Comparison of ENCODE assay signal across 8 cellular contexts in genomic region chr13:76992548-76993001, GRCh38. TPM values are rescaled to one million over a fixed set of nuclear protein-coding genes. Genes with fewer than 3 reads are reported as not detected.
DNase-seq lines count a peak whose midpoint lies in the region; ATAC-seq and TF ChIP-seq lines count a peak whose summit lies in the region.

No MANE protein-coding gene starts in this region.

- DNase-seq in NCI-H146 (lab: John Stamatoyannopoulos, UW), result peak; percentile 53
- DNase-seq in NCI-H146 treated with DMSO at 0.1 percent for 48 hours (lab: John Stamatoyannopoulos, UW; ENCODE audit: unreplicated experiment), result no peak
- DNase-seq in LNCaP clone FGC (ENCODE audit: low read depth), result no peak
- peak; percentile 37 for DNase-seq in activated naive CD4-positive, alpha-beta T cell treated with anti-CD3 and anti-CD28 coated beads, Interleukin-2, amount 10 ng/mL, durations not matched to agents 7 days and 5 days
- DNase-seq in left cardiac atrium, result no peak
- no peak for DNase-seq in NCI-H510A (lab: John Stamatoyannopoulos, UW)
- no peak for DNase-seq in NCI-H2081 (lab: John Stamatoyannopoulos, UW)

- peaks cover 21% of the 10 kb centered on the region for H3K36me3 Mint-ChIP-seq in activated naive CD4-positive, alpha-beta T cell treated with anti-CD3 and anti-CD28 coated beads, Interleukin-2, amount 10 ng/mL, durations not matched to agents 7 days and 5 days

- peak; percentile 4 to 5 for ATAC-seq in left cardiac atrium

- intact Hi-C loops in left cardiac atrium (cut with DNase I), result no loop called here

- peak overlapping the region; percentile 28 for H3K9ac ChIP-seq in parathyroid adenoma

- H3K27me3 Mint-ChIP-seq in activated naive CD4-positive, alpha-beta T cell treated with anti-CD3 and anti-CD28 coated beads, Interleukin-2, amount 10 ng/mL, durations not matched to agents 7 days and 5 days, result no peaks in the 10 kb centered on the region

- peak overlapping the region; percentile 85 for H3K4me2 ChIP-seq in parathyroid adenoma (ENCODE audit: low read length)

- H3K79me2 ChIP-seq in parathyroid adenoma, result no peaks in the 10 kb centered on the region

- H2AFZ ChIP-seq in parathyroid adenoma, result peak overlapping the region; percentile 87

- CTCF ChIA-PET in activated naive CD4-positive, alpha-beta T cell treated with anti-CD3 and anti-CD28 coated beads, Interleukin-2, amount 10 ng/mL, durations not matched to agents 7 days and 5 days (lab: Charles Lee), result interaction anchor here (0.8 to 1.7 kb wide), 6 partner anchors 9 to 486 kb away, joined by 3 to 9 read pairs (median 4); no protein-coding TSS in a partner anchor

- H3K36me3 ChIP-seq in parathyroid adenoma (ENCODE audit: control insufficient read depth, insufficient read depth, low read length), result no peaks in the 10 kb centered on the region

- peak overlapping the region; percentile 86 for H3K27ac ChIP-seq in parathyroid adenoma

- H3K4me3 ChIP-seq in LNCaP clone FGC (ENCODE audit: low read depth, low read length), result peak overlapping the region; percentile 68
- peak overlapping the region; percentile 80 for H3K4me3 ChIP-seq in parathyroid adenoma (ENCODE audit: low read depth, low read length)

- peak overlapping the region; percentile 98 for H3K27ac Mint-ChIP-seq in activated naive CD4-positive, alpha-beta T cell treated with anti-CD3 and anti-CD28 coated beads, Interleukin-2, amount 10 ng/mL, durations not matched to agents 7 days and 5 days

- H3K4me3 Mint-ChIP-seq in activated naive CD4-positive, alpha-beta T cell treated with anti-CD3 and anti-CD28 coated beads, Interleukin-2, amount 10 ng/mL, durations not matched to agents 7 days and 5 days, result peak overlapping the region; percentile 97

- no peaks in the 10 kb centered on the region for H3K27me3 ChIP-seq in parathyroid adenoma (ENCODE audit: control insufficient read depth, insufficient read depth, low read length)

- no peak for TF ChIP-seq CTCF in LNCaP clone FGC (IDR thresholded peaks at IDR 0.05; ENCODE audit: control insufficient read depth, extremely low read depth, insufficient read depth)
- no peak for TF ChIP-seq CTCF in parathyroid adenoma (IDR thresholded peaks at IDR 0.05)

- no peaks in the 10 kb centered on the region for H3K9me3 Mint-ChIP-seq in activated naive CD4-positive, alpha-beta T cell treated with anti-CD3 and anti-CD28 coated beads, Interleukin-2, amount 10 ng/mL, durations not matched to agents 7 days and 5 days

- H3K4me1 ChIP-seq in parathyroid adenoma, result no peaks in the 10 kb centered on the region

- H3K9me3 ChIP-seq in parathyroid adenoma (ENCODE audit: control insufficient read depth, low read length), result no peaks in the 10 kb centered on the region

- H3K4me1 Mint-ChIP-seq in activated naive CD4-positive, alpha-beta T cell treated with anti-CD3 and anti-CD28 coated beads, Interleukin-2, amount 10 ng/mL, durations not matched to agents 7 days and 5 days, result peaks cover 32% of the 10 kb centered on the region

RNA-seq across cellular contexts. Expression of gene CLN5, which starts 0.7 kb away (rescaled TPM):
- total RNA-seq in left cardiac atrium, result 10 to 100 TPM; 21.0 to 22.0 TPM

RNA-seq across cellular contexts. Expression of gene FBXL3, which starts 34.4 kb away (rescaled TPM):
- 10 to 100 TPM; 33.2 to 33.3 TPM for total RNA-seq in left cardiac atrium

RNA-seq across cellular contexts. Expression of gene ACOD1, which starts 44.3 kb away (rescaled TPM):
- not detected for total RNA-seq in left cardiac atrium

Comparison
In these comparisons a context has a peak if more than half of its experiments do, and no peak if none do; other contexts are left out.
1. DNase-seq: peak in NCI-H146 (single experiment) and activated naive CD4-positive, alpha-beta T cell treated with anti-CD3 and anti-CD28 coated beads, Interleukin-2, amount 10 ng/mL, durations not matched to agents 7 days and 5 days (single experiment); none in NCI-H146 treated with DMSO at 0.1 percent for 48 hours (single experiment), LNCaP clone FGC (single experiment), left cardiac atrium (single experiment), NCI-H510A (single experiment) and NCI-H2081 (0 of 2).